In the genomic region with DNA sequence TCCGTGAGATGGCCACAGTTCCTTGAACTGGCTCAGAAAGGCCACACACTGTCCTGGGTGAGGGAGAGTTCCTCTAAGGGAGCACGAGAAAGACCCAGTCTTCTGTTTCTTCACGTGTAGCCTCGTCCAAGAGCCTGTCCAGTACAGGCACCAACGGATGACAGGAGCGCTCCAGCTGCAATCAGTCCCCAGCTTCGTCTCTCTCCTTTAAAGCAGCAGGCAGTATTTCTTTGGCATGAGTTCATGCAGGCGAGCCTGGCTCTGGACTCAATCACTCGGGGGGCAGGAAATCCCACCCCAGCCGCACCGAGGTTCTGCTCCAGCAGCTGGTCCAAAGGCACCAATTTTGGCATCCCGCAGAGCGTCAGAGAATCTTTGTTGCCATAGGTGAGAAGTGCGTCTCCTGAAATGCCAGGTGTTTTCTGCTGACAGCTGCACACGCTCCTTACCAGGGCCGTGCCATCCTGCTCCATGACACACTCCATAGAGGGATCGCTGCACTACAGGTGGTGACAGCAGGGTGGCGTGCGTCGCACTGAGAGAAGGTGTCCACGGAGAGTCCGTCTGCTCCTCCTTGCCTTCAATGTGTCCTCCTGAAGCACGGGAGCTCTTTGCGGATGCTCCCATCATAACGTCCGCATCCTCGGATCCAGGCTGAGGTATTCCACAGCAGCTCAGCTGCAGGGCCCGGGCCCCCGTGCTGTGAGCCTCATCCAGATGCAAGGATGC, we compare ENCODE assay signal across 1 cellular context.
TF ChIP-seq lines count a peak whose summit lies in the region.

No MANE protein-coding gene starts in this region.

TF ChIP-seq in GM23338, 12 proteins besides CTCF, POLR2A, EP300 and RAD21 (continued from another document):
- no peak for TF ChIP-seq REST (IDR thresholded peaks at IDR 0.05; ENCODE audit: unreplicated experiment)
- no peak for TF ChIP-seq EZH2phosphoT487 (IDR thresholded peaks at IDR 0.05; ENCODE audit: unreplicated experiment)
- TF ChIP-seq ZNF462 (CRISPR knock-in tag; IDR thresholded peaks at IDR 0.05), result no peak
- no peak for TF ChIP-seq POLR2AphosphoS5 (IDR thresholded peaks at IDR 0.05; ENCODE audit: low read depth)
- TF ChIP-seq STAT1 (IDR thresholded peaks at IDR 0.05; ENCODE audit: unreplicated experiment), result no peak
- TF ChIP-seq, protein P1, sequence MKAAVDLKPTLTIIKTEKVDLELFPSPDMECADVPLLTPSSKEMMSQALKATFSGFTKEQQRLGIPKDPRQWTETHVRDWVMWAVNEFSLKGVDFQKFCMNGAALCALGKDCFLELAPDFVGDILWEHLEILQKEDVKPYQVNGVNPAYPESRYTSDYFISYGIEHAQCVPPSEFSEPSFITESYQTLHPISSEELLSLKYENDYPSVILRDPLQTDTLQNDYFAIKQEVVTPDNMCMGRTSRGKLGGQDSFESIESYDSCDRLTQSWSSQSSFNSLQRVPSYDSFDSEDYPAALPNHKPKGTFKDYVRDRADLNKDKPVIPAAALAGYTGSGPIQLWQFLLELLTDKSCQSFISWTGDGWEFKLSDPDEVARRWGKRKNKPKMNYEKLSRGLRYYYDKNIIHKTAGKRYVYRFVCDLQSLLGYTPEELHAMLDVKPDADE (IDR thresholded peaks at IDR 0.05), result no peak
- TF ChIP-seq ZNF331 (CRISPR knock-in tag; IDR thresholded peaks at IDR 0.05; ENCODE audit: low read depth), result no peak
